ENCODE assay signal across 15 cellular contexts in the genomic region with DNA sequence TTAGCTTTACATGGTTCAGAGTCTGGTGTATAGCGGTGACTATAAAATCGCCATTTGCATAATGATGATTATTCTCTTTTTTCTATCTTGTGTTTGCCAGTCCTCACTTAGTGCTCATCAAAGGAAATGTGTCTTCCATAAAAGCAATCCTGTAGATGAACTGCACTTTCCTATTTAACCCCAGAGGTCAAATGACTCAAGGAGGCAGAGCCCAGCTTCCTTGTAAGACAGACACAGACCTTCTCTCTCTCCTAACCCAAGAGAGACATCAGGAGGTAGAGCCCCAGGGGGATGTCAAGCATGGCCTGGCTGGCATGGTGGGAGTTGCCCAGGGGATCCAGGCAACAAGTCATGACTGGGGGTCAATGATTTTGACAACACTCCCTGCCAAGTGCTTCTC. TPM values are rescaled to one million over a fixed set of nuclear protein-coding genes. Genes with fewer than 3 reads are reported as not detected.
A peak's percentile ranks its signal among the peaks of the same experiment; 100 is the strongest.
DNase-seq lines count a peak whose midpoint lies in the region; ATAC-seq and TF ChIP-seq lines count a peak whose summit lies in the region.
"Had no signal": no experiment of that assay in that cellular context is flagged by ENCODE, and none has a peak within 500 bp of the region (broad histone marks: within the 10 kb centered on the region; RNA-seq: fewer than 3 reads in every experiment).

No MANE protein-coding gene starts in this region.

- H3K36me3 ChIP-seq in skeletal muscle satellite cell (ENCODE audit: insufficient read depth, low read length) (peaks cover 59% of the 10 kb centered on the region), WERI-Rb-1 (no peaks in the 10 kb centered on the region)
- H3K36me3 ChIP-seq: pancreas had no signal

- ATAC-seq in GM21619 (IDR thresholded peaks at IDR 0.05; ENCODE audit: unreplicated experiment): no peak
- ATAC-seq: pancreas had no signal

- peaks cover 36% of the 10 kb centered on the region for H3K4me1 ChIP-seq in skeletal muscle satellite cell (ENCODE audit: control insufficient read depth, insufficient read depth, low read length)
- H3K4me1 ChIP-seq: adrenal gland, pancreas had no signal

- peak; percentile 64 for DNase-seq in HCEC 1CT
- peak; percentile 53 for DNase-seq in amniotic epithelial cell (ENCODE audit: low read depth)
- peak; percentile 28 for DNase-seq in fibroblast of peridontal ligament (ENCODE audit: extremely low read depth)
- no peak for DNase-seq in WERI-Rb-1
- DNase-seq in activated CD4-positive, alpha-beta T cell treated with anti-CD3 and anti-CD28 coated beads for 48 hours: no peak
- no peak for DNase-seq in GF-D8 (lab: John Stamatoyannopoulos, UW)
- DNase-seq: activated CD4-positive, alpha-beta T cell treated with anti-CD3 and anti-CD28 coated beads for 4 hours; DND-41; immature natural killer cell; pancreas; T-helper 2 cell had no signal

- no peaks in the 10 kb centered on the region for H3K27me3 ChIP-seq in skeletal muscle satellite cell (ENCODE audit: control insufficient read depth, insufficient read depth, low read length)
- H3K27me3 ChIP-seq in WERI-Rb-1 (ENCODE audit: insufficient read depth, low read depth, severe bottlenecking): peaks cover 75% of the 10 kb centered on the region
- H3K27me3 ChIP-seq: adrenal gland; BLaER1 treated with 17β-estradiol and CSF1 and Interleukin-3, amounts not matched to agents 10 nM and 100 nM; pancreas had no signal

- TF ChIP-seq CTCF in WERI-Rb-1 (IDR thresholded peaks at IDR 0.05; ENCODE audit: low read depth, low read length): no peak

- H3K4me3 ChIP-seq in skeletal muscle satellite cell (ENCODE audit: low read length) (no peak overlapping the region), WERI-Rb-1 (ENCODE audit: low read depth, low read length) (no peak overlapping the region)
- H3K4me3 ChIP-seq: adrenal gland; BLaER1 treated with 17β-estradiol and CSF1 and Interleukin-3, amounts not matched to agents 10 nM and 100 nM; pancreas had no signal

- H3K27ac ChIP-seq in WERI-Rb-1: no peak overlapping the region
- H3K27ac ChIP-seq: adrenal gland, pancreas had no signal

- H3K9me3 ChIP-seq in skeletal muscle satellite cell (replicated peaks; ENCODE audit: low read length) (no peaks in the 10 kb centered on the region), WERI-Rb-1 (ENCODE audit: severe bottlenecking) (no peaks in the 10 kb centered on the region)
- H3K9me3 ChIP-seq: adrenal gland; BLaER1 treated with 17β-estradiol and CSF1 and Interleukin-3, amounts not matched to agents 10 nM and 100 nM; pancreas had no signal

- H3K4me2 ChIP-seq in skeletal muscle satellite cell (ENCODE audit: low read length): peak overlapping the region; percentile 41
- H3K4me2 ChIP-seq: BLaER1 treated with 17β-estradiol and CSF1 and Interleukin-3, amounts not matched to agents 10 nM and 100 nM had no signal

- peak overlapping the region; percentile 64 for H3K9ac ChIP-seq in skeletal muscle satellite cell (ENCODE audit: low read depth, low read length)
- H3K9ac ChIP-seq: BLaER1 treated with 17β-estradiol and CSF1 and Interleukin-3, amounts not matched to agents 10 nM and 100 nM had no signal

RNA-seq across cellular contexts. Expression of gene CRTAM, which starts 46.9 kb away (rescaled TPM):
- 1.1 TPM in 1 of 2 replicates, not detected in the other for total RNA-seq in skeletal muscle satellite cell (2012; rRNA removed)

Comparison
In these comparisons a context has a peak if more than half of its experiments do, and no peak if none do; other contexts are left out.
1. DNase-seq: peak in HCEC 1CT (single experiment), amniotic epithelial cell (single experiment) and fibroblast of peridontal ligament (single experiment); none in WERI-Rb-1 (single experiment), activated CD4-positive, alpha-beta T cell treated with anti-CD3 and anti-CD28 coated beads for 48 hours (single experiment) and GF-D8 (single experiment).